ENCODE assay signal across 8 cellular contexts in genomic region chr15:40440300-40441011, GRCh38. TPM values are rescaled to one million over a fixed set of nuclear protein-coding genes. Genes with fewer than 3 reads are reported as not detected.
DNase-seq lines count a peak whose midpoint lies in the region; ATAC-seq and TF ChIP-seq lines count a peak whose summit lies in the region.

Gene BAHD1 (plus strand): TSS chr15:40440953. CDS start chr15:40458465, 17,512 bp downstream.

- CTCF ChIA-PET in PC-3 (lab: Charles Lee): interaction anchor here (0.7 to 1.2 kb wide), 3 partner anchors 66 to 128 kb away, joined by 3 to 6 read pairs (median 3); partner anchors contain the start of genes CCDC32 and RPUSD2

- H3K4me1 ChIP-seq in PC-3 (ENCODE audit: insufficient read depth, low read length) (peaks cover 34% of the 10 kb centered on the region), mucosa of stomach (ENCODE audit: control insufficient read depth, insufficient read depth, low read length) (peaks cover 40% of the 10 kb centered on the region)

- H4K20me1 ChIP-seq in PC-3 (ENCODE audit: low read length): peaks cover 31% of the 10 kb centered on the region

- H3K27me3 ChIP-seq in PC-3 (ENCODE audit: low read length): no peaks in the 10 kb centered on the region
- H3K27me3 ChIP-seq in mucosa of stomach (ENCODE audit: control insufficient read depth, insufficient read depth, low read length): peaks cover 36% of the 10 kb centered on the region

- peak within 1 kb of the TSS; percentile 60 for H3K4me3 ChIP-seq in Jurkat, Clone E6-1 (ENCODE audit: low read length)
- H3K4me3 ChIP-seq in PC-3 (ENCODE audit: low read length) (peak within 1 kb of the TSS; percentile 86), mucosa of stomach (ENCODE audit: low read length) (peak within 1 kb of the TSS; percentile 35)

- peak within 1 kb of the TSS; percentile 75 for H2AFZ ChIP-seq in PC-3 (ENCODE audit: low read length)

- DNase-seq in DMS153 (lab: John Stamatoyannopoulos, UW) (peak; percentile 57), PC-3 (peak; percentile 95), activated T-cell treated with anti-CD3 and anti-CD28 coated beads for 48 hours (ENCODE audit: low read depth) (peak; percentile 96), erythroblast (lab: John Stamatoyannopoulos, UW) (peak; percentile 95 to 97)
- DNase-seq in Jurkat, Clone E6-1 (ENCODE audit: low read depth, low spot score): peak; percentile 92
- peak; percentile 89 to 91 for DNase-seq in stimulated activated CD8-positive, alpha-beta memory T cell treated with anti-CD3 and anti-CD28 coated beads, Interleukin-7, amount 100 ng/mL, for 1 hour (ENCODE audit: low read depth in 2 of 2)

- H3K4me2 ChIP-seq in PC-3 (ENCODE audit: low read length): peak within 1 kb of the TSS; percentile 99

- POLR2A ChIA-PET in PC-3 (lab: Charles Lee; ENCODE audit: unreplicated experiment): interaction anchor here (0.6 kb wide), 1 partner anchor 15 kb away, joined by 4 read pairs; no protein-coding TSS in a partner anchor

- no peak for TF ChIP-seq POLR2A in erythroblast (IDR thresholded peaks at IDR 0.05; ENCODE audit: low read length)

- BruUV-seq in PC-3 (replicated peaks; lab: Mats Ljungman, UMichigan): no TSS peak

- peak within 1 kb of the TSS; percentile 59 for H3K9ac ChIP-seq in PC-3 (ENCODE audit: low read length)
- peak within 1 kb of the TSS; percentile 67 for H3K9ac ChIP-seq in mucosa of stomach (ENCODE audit: low read length)

- no peak within 1 kb of the TSS for H3K27ac ChIP-seq in PC-3 (ENCODE audit: low read length)

- ATAC-seq in GM21576 (IDR thresholded peaks at IDR 0.05; ENCODE audit: unreplicated experiment): peak; percentile 84
- ATAC-seq in PC-3: peak; percentile 82

- H3K9me2 ChIP-seq in PC-3 (replicated peaks; ENCODE audit: low read length): no peaks in the 10 kb centered on the region

- H3K79me2 ChIP-seq in PC-3 (ENCODE audit: low read length): peaks cover 39% of the 10 kb centered on the region

- TF ChIP-seq CTCF in PC-3 (conservative IDR thresholded peaks at IDR 0.05; ENCODE audit: low read depth, low read length): no peak

- no peaks in the 10 kb centered on the region for H3K36me3 ChIP-seq in PC-3 (ENCODE audit: low read depth, low read length)
- no peaks in the 10 kb centered on the region for H3K36me3 ChIP-seq in mucosa of stomach (ENCODE audit: control insufficient read depth, insufficient read depth, low read length)

- no peaks in the 10 kb centered on the region for H3F3A ChIP-seq in PC-3 (ENCODE audit: low read length, unreplicated experiment)

- intact Hi-C loops in PC-3 (cut with micrococcal nuclease): loop anchor here (2.0 to 5.0 kb wide), 3 partner anchors 30 to 98 kb away; partner anchors contain the start of genes CCDC9B and CHST14

- no peaks in the 10 kb centered on the region for H3K9me3 ChIP-seq in PC-3 (ENCODE audit: low read length)
- no peaks in the 10 kb centered on the region for H3K9me3 ChIP-seq in mucosa of stomach (ENCODE audit: control insufficient read depth, low read length)

RNA-seq across cellular contexts. Expression of gene BAHD1, which starts in this region (rescaled TPM):
- polyA plus RNA-seq in Jurkat, Clone E6-1 (2012; ENCODE audit: insufficient read depth, insufficient read length): 25.8 TPM
- total RNA-seq in PC-3 (2014; rRNA removed): 18.8 and 19.9 TPM in 2 replicates

Comparison
In these comparisons a context has a peak if more than half of its experiments do, and no peak if none do; other contexts are left out.
1. H3K4me3 ChIP-seq: peak in every context shown above with its lines; median percentile 86 in PC-3; 60 in Jurkat, Clone E6-1; 35 in mucosa of stomach.